Comparison of ENCODE assay signal across 8 cellular contexts in genomic region chr20:62641749-62642665, GRCh38. TPM values are rescaled to one million over a fixed set of nuclear protein-coding genes. Genes with fewer than 3 reads are reported as not detected.
DNase-seq lines count a peak whose midpoint lies in the region; TF ChIP-seq lines count a peak whose summit lies in the region.

SLCO4A1 (plus strand) TSS chr20:62642503; CDS start chr20:62656455, 13,952 bp downstream.

- peaks cover 2% of the 10 kb centered on the region for H3K36me3 Mint-ChIP-seq in T-helper 1 cell treated with Interleukin-12 subunit alpha and Interleukin-12 subunit beta and Interleukin-4 antibody, amounts not matched to agents 30 μg/mL and 1 μg/mL, for 36 hours (ENCODE audit: low read depth)

- H3K27me3 ChIP-seq in hepatocyte (peaks cover 33% of the 10 kb centered on the region), sigmoid colon (peaks cover 18 to 72% (median 39%) of the 10 kb centered on the region in 3 donors)

- H2AFZ ChIP-seq in hepatocyte, result peak within 1 kb of the TSS; percentile 52

- 6% methylated on average over 76 of the region's 100 CpGs for WGBS in hepatocyte (ENCODE audit: low lambda C conversion rate, missing lambda C conversion rate)
- WGBS in sigmoid colon, 2 donors, result 1 to 2% methylated on average over 100 of the region's 100 CpGs

- H3K36me3 ChIP-seq in hepatocyte (replicated peaks; ENCODE audit: insufficient read depth, low read depth) (no peaks in the 10 kb centered on the region), sigmoid colon (no peaks in the 10 kb centered on the region)

- H3K4me3 ChIP-seq in HFF-Myc (replicated peaks; ENCODE audit: low read depth, low read length) (peak within 1 kb of the TSS; percentile 75), hepatocyte (peak within 1 kb of the TSS; percentile 31), sigmoid colon (peak within 1 kb of the TSS; percentile 20 to 52 (median 46))

- no peak for TF ChIP-seq EP300 in sigmoid colon (IDR thresholded peaks at IDR 0.05)

- peak in 1 of 2 donors; percentile 14 for TF ChIP-seq POLR2A in sigmoid colon (IDR thresholded peaks at IDR 0.05)

- DNase-seq in GDM1 (lab: John Stamatoyannopoulos, UW), result peak; percentile 89
- no peak for DNase-seq in HFF-Myc (ENCODE audit: extremely low read depth, low read depth)
- DNase-seq in NCI-H1092 (lab: John Stamatoyannopoulos, UW), result peak; percentile 67
- DNase-seq in amniotic epithelial cell (ENCODE audit: low read depth), result peak; percentile 20
- DNase-seq in hepatocyte (ENCODE audit: low spot score), result peak; percentile 75
- peak; percentile 84 for DNase-seq in sigmoid colon
- DNase-seq in HuH-7.5 (ENCODE audit: low spot score), result no peak

- H3K4me1 ChIP-seq in hepatocyte (ENCODE audit: insufficient read depth) (peaks cover 23% of the 10 kb centered on the region), sigmoid colon (peaks cover 0 to 26% (median 25%) of the 10 kb centered on the region in 4 donors)

- H3K27ac ChIP-seq in hepatocyte (peak within 1 kb of the TSS; percentile 3), sigmoid colon (peak within 1 kb of the TSS; percentile 48 to 69 (median 50))

- TF ChIP-seq CTCF in HFF-Myc (IDR thresholded peaks at IDR 0.05; ENCODE audit: low read depth, low read length, missing control alignments) (no peak), hepatocyte (IDR thresholded peaks at IDR 0.05; ENCODE audit: poor library complexity) (no peak), sigmoid colon (IDR thresholded peaks at IDR 0.05) (no peak)

- H3K79me2 ChIP-seq in hepatocyte, result no peaks in the 10 kb centered on the region

- peak within 1 kb of the TSS; percentile 31 for H3K27ac Mint-ChIP-seq in T-helper 1 cell treated with Interleukin-12 subunit alpha and Interleukin-12 subunit beta and Interleukin-4 antibody, amounts not matched to agents 30 μg/mL and 1 μg/mL, for 36 hours

- peak within 1 kb of the TSS; percentile 74 for H3K4me3 Mint-ChIP-seq in T-helper 1 cell treated with Interleukin-12 subunit alpha and Interleukin-12 subunit beta and Interleukin-4 antibody, amounts not matched to agents 30 μg/mL and 1 μg/mL, for 36 hours

- peaks cover 19% of the 10 kb centered on the region for H3K4me1 Mint-ChIP-seq in T-helper 1 cell treated with Interleukin-12 subunit alpha and Interleukin-12 subunit beta and Interleukin-4 antibody, amounts not matched to agents 30 μg/mL and 1 μg/mL, for 36 hours (ENCODE audit: low read depth)

- peak within 1 kb of the TSS; percentile 92 for H3K4me2 ChIP-seq in hepatocyte

- no peaks in the 10 kb centered on the region for H3K9me2 ChIP-seq in hepatocyte (replicated peaks; ENCODE audit: insufficient read depth)

- no peaks in the 10 kb centered on the region for H4K20me1 ChIP-seq in hepatocyte (ENCODE audit: insufficient read depth, poor library complexity, severe bottlenecking)

- intact Hi-C loops in sigmoid colon (cut with DNase I), result no loop called here

- no peaks in the 10 kb centered on the region for H3K9me3 Mint-ChIP-seq in T-helper 1 cell treated with Interleukin-12 subunit alpha and Interleukin-12 subunit beta and Interleukin-4 antibody, amounts not matched to agents 30 μg/mL and 1 μg/mL, for 36 hours

- H3K9me3 ChIP-seq in hepatocyte (ENCODE audit: low read depth) (no peaks in the 10 kb centered on the region), sigmoid colon (no peaks in the 10 kb centered on the region)

- peaks cover 16% of the 10 kb centered on the region for H3K27me3 Mint-ChIP-seq in T-helper 1 cell treated with Interleukin-12 subunit alpha and Interleukin-12 subunit beta and Interleukin-4 antibody, amounts not matched to agents 30 μg/mL and 1 μg/mL, for 36 hours (ENCODE audit: low read depth)

RNA-seq across cellular contexts. Expression of gene SLCO4A1, which starts in this region (rescaled TPM):
- total RNA-seq in hepatocyte (25.8 and 26.7 TPM in 2 replicates), sigmoid colon (10 to 100 TPM in 1 of 4 donors, 1 to 10 TPM in 3; 5.1 to 13.2 (median 6.6) TPM)
- polyA plus RNA-seq in hepatocyte (87.3 and 99.0 TPM in 2 replicates), sigmoid colon (10 to 100 TPM in 1 of 3 donors, 1 to 10 TPM in 2; 3.6 to 26.3 (median 4.2) TPM)

Comparison
In these comparisons a context has a peak if more than half of its experiments do, and no peak if none do; other contexts are left out.
1. DNase-seq: peak in GDM1 (single experiment), NCI-H1092 (single experiment), amniotic epithelial cell (single experiment), hepatocyte (single experiment) and sigmoid colon (single experiment); none in HFF-Myc (single experiment) and HuH-7.5 (single experiment).
2. Peak in every context shown above with its lines, with median percentiles within 50 percentile points of each other: H3K4me3 ChIP-seq.